8 cellular contexts compared by ENCODE assay signal in genomic region chr6:21595265-21595950, GRCh38. TPM values are rescaled to one million over a fixed set of nuclear protein-coding genes. Genes with fewer than 3 reads are reported as not detected.
DNase-seq lines count a peak whose midpoint lies in the region; ATAC-seq and TF ChIP-seq lines count a peak whose summit lies in the region.

No MANE protein-coding gene starts in this region.

- no peaks in the 10 kb centered on the region for H3K27me3 ChIP-seq in Peyer's patch
- H3K27me3 ChIP-seq in right lobe of liver: no peaks in the 10 kb centered on the region
- H3K27me3 ChIP-seq in stomach smooth muscle (ENCODE audit: control insufficient read depth in 1 of 2, insufficient read depth in 2 of 2, low read length in 2 of 2): no peaks in the 10 kb centered on the region

- H3K9me3 ChIP-seq in Peyer's patch (no peaks in the 10 kb centered on the region), right lobe of liver (no peaks in the 10 kb centered on the region), stomach smooth muscle (ENCODE audit: control insufficient read depth in 2 of 2, low read length in 2 of 2) (no peaks in the 10 kb centered on the region)

- H3K36me3 ChIP-seq in Peyer's patch (no peaks in the 10 kb centered on the region), right lobe of liver (no peaks in the 10 kb centered on the region), stomach smooth muscle (ENCODE audit: control insufficient read depth in 2 of 2, insufficient read depth in 2 of 2, low read length in 2 of 2) (no peaks in the 10 kb centered on the region)

- intact Hi-C loops in right lobe of liver (cut with DNase I): no loop called here

- peak overlapping the region; percentile 54 to 83 (median 70) for H3K4me3 ChIP-seq in Peyer's patch
- H3K4me3 ChIP-seq in right lobe of liver: peak overlapping the region; percentile 55 to 66 (median 60)
- H3K4me3 ChIP-seq in stomach smooth muscle (ENCODE audit: low read length in 2 of 2): peak overlapping the region; percentile 68 to 92

- H3K9ac ChIP-seq in stomach smooth muscle (ENCODE audit: low read length in 2 of 2): peak overlapping the region; percentile 64 to 68

- peak; percentile 75 for DNase-seq in NCI-H748 (lab: John Stamatoyannopoulos, UW; ENCODE audit: unreplicated experiment)
- DNase-seq in NCI-H748 treated with DMSO at 0.1 percent for 48 hours (lab: John Stamatoyannopoulos, UW): no peak
- DNase-seq in Peyer's patch: peak in 2 of 3 donors; percentile 56 to 67
- DNase-seq in cerebellum (ENCODE audit: low spot score): peak; percentile 28
- DNase-seq in right lobe of liver: peak in 2 of 3 donors; percentile 56 to 65
- no peak for DNase-seq in NCI-H2081 treated with DMSO at 0.1 percent for 48 hours (lab: John Stamatoyannopoulos, UW)

- 2% methylated on average over 35 of the region's 95 CpGs for WGBS in right lobe of liver (ENCODE audit: insufficient coverage, low coverage, low lambda C conversion rate, missing lambda C conversion rate)

- TF ChIP-seq POLR2A in Peyer's patch (IDR thresholded peaks at IDR 0.05) (no peak), right lobe of liver (IDR thresholded peaks at IDR 0.05) (no peak)

- H3K4me1 ChIP-seq in Peyer's patch (peaks cover 0 to 11% (median 1%) of the 10 kb centered on the region in 4 donors), right lobe of liver (peaks cover 0 to 6% (median 0%) of the 10 kb centered on the region in 4 donors), stomach smooth muscle (ENCODE audit: control insufficient read depth, insufficient read depth, low read length) (peaks cover 6% of the 10 kb centered on the region)

- TF ChIP-seq CTCF in Peyer's patch (IDR thresholded peaks at IDR 0.05) (peak in 3 of 6 experiments; percentile 34 to 43 (median 40)), right lobe of liver (IDR thresholded peaks at IDR 0.05) (peak in 1 of 4 donors; percentile 10)

- peak overlapping the region; percentile 77 to 93 (median 87) for H3K27ac ChIP-seq in Peyer's patch
- H3K27ac ChIP-seq in right lobe of liver: peak overlapping the region; percentile 59 to 90 (median 61)
- peak overlapping the region; percentile 70 for H3K27ac ChIP-seq in stomach smooth muscle (ENCODE audit: low read length)

- ATAC-seq in HG02588 (IDR thresholded peaks at IDR 0.05; ENCODE audit: unreplicated experiment) (peak; percentile 10), right lobe of liver (no peak)

RNA-seq across cellular contexts. Expression of gene SOX4, which starts 1.9 kb away (rescaled TPM):
- total RNA-seq in Peyer's patch (10 to 100 TPM; 11.4 to 23.9 (median 16.1) TPM), cerebellum (217 TPM), right lobe of liver (10 to 100 TPM in 1 of 6 experiments, 1 to 10 TPM in 4, under 1 TPM in 1; 0.81 to 22.5 (median 2.4) TPM)

Comparison
In these comparisons a context has a peak if more than half of its experiments do, and no peak if none do; other contexts are left out.
1. DNase-seq: peak in NCI-H748 (single experiment), Peyer's patch (2 of 3), cerebellum (single experiment) and right lobe of liver (2 of 3); none in NCI-H748 treated with DMSO at 0.1 percent for 48 hours (single experiment) and NCI-H2081 treated with DMSO at 0.1 percent for 48 hours (single experiment).
2. Peak in every context shown above with its lines, with median percentiles within 50 percentile points of each other: H3K27ac ChIP-seq and H3K4me3 ChIP-seq.